In the genomic region with DNA sequence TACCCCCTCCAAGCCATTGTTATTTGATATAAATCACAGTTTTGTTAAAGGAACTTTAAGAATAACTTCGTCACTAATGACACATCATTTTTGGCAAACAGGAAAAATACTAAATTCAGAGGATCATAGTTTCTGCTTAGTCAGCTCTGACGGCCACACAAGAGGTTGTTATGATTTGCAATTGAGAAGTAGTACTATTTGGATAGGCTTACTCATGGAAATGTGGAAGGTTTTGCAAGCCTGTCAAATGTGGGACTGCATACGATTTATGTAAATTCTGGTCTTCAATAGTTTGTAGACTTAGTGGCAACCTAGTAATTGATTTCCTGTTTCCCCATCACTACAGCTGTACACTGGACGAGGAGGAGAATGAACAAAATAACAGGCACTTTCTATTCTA, we compare ENCODE assay signal across 13 cellular contexts.
DNase-seq lines count a peak whose midpoint lies in the region; ATAC-seq and TF ChIP-seq lines count a peak whose summit lies in the region.
"Had no signal": no experiment of that assay in that cellular context is flagged by ENCODE, and none has a peak within 500 bp of the region (broad histone marks: within the 10 kb centered on the region; RNA-seq: fewer than 3 reads in every experiment).

No MANE protein-coding gene starts in this region.

- intact Hi-C loops in adrenal gland (cut with DNase I): no loop called here

- H3K27ac ChIP-seq in adrenal gland: peak overlapping the region in 2 of 5 donors; percentile 33 to 56
- no peak overlapping the region for H3K27ac ChIP-seq in upper lobe of left lung
- H3K27ac ChIP-seq: BLaER1, Peyer's patch, sigmoid colon had no signal

- TF ChIP-seq POLR2A in adrenal gland (IDR thresholded peaks at IDR 0.05): no peak
- TF ChIP-seq POLR2A in upper lobe of left lung (IDR thresholded peaks at IDR 0.05): no peak

- 24 to 38% (median 30%) methylated on average over 4 of the region's 4 CpGs for WGBS in adrenal gland, 4 donors
- 21 to 45% methylated on average over 4 of the region's 4 CpGs for WGBS in upper lobe of left lung, 2 donors

- H3K4me3 ChIP-seq in adrenal gland (no peak overlapping the region), upper lobe of left lung (no peak overlapping the region)
- H3K4me3 ChIP-seq: BLaER1, Peyer's patch, sigmoid colon had no signal

- H3K27me3 Mint-ChIP-seq in activated naive CD4-positive, alpha-beta T cell treated with anti-CD3 and anti-CD28 coated beads, Interleukin-2, amount 10 ng/mL, durations not matched to agents 7 days and 5 days: no peaks in the 10 kb centered on the region
- H3K27me3 Mint-ChIP-seq: IgD-negative memory B cell had no signal

- DNase-seq in activated naive CD4-positive, alpha-beta T cell treated with anti-CD3 and anti-CD28 coated beads, Interleukin-2, amount 10 ng/mL, durations not matched to agents 7 days and 5 days: no peak
- no peak for DNase-seq in activated naive CD4-positive, alpha-beta T cell (lab: John Stamatoyannopoulos, UW)
- DNase-seq in adrenal gland (peak in 6 of 7 donors; percentile 20 to 60 (median 46)), hepatic stellate cell (ENCODE audit: low spot score) (peak; percentile 33), upper lobe of left lung (peak in 1 of 2 donors; percentile 39), cerebellum (ENCODE audit: low spot score) (no peak)
- DNase-seq: Peyer's patch; sigmoid colon; stimulated activated naive CD4-positive, alpha-beta T cell had no signal

- CTCF ChIA-PET in activated naive CD4-positive, alpha-beta T cell treated with anti-CD3 and anti-CD28 coated beads, Interleukin-2, amount 10 ng/mL, durations not matched to agents 7 days and 5 days (lab: Charles Lee): no interaction called here

- H3K36me3 ChIP-seq in adrenal gland (replicated peaks in 1 of 2): peaks cover 0 to 10% of the 10 kb centered on the region in 2 donors
- H3K36me3 ChIP-seq in upper lobe of left lung: peaks cover 0 to 77% (median 22%) of the 10 kb centered on the region in 4 donors

- peak overlapping the region; percentile 4 for H3K27ac Mint-ChIP-seq in activated naive CD4-positive, alpha-beta T cell treated with anti-CD3 and anti-CD28 coated beads, Interleukin-2, amount 10 ng/mL, durations not matched to agents 7 days and 5 days
- H3K27ac Mint-ChIP-seq: IgD-negative memory B cell had no signal

- H3K9me3 Mint-ChIP-seq in activated naive CD4-positive, alpha-beta T cell treated with anti-CD3 and anti-CD28 coated beads, Interleukin-2, amount 10 ng/mL, durations not matched to agents 7 days and 5 days: no peaks in the 10 kb centered on the region
- H3K9me3 Mint-ChIP-seq: IgD-negative memory B cell had no signal

- TF ChIP-seq CTCF in adrenal gland (IDR thresholded peaks at IDR 0.05): no peak
- TF ChIP-seq CTCF in upper lobe of left lung (IDR thresholded peaks at IDR 0.05): no peak

- H3K9me3 ChIP-seq in adrenal gland (replicated peaks in 1 of 3) (no peaks in the 10 kb centered on the region), upper lobe of left lung (no peaks in the 10 kb centered on the region)
- H3K9me3 ChIP-seq: BLaER1, Peyer's patch, sigmoid colon had no signal

- H3K4me1 Mint-ChIP-seq in activated naive CD4-positive, alpha-beta T cell treated with anti-CD3 and anti-CD28 coated beads, Interleukin-2, amount 10 ng/mL, durations not matched to agents 7 days and 5 days: peaks cover 7% of the 10 kb centered on the region

- H3K4me1 ChIP-seq in adrenal gland (replicated peaks in 1 of 2): peaks cover 0 to 11% of the 10 kb centered on the region in 2 donors
- H3K4me1 ChIP-seq in upper lobe of left lung: peaks cover 0 to 10% (median 0%) of the 10 kb centered on the region in 4 donors
- H3K4me1 ChIP-seq: Peyer's patch, sigmoid colon had no signal

- ATAC-seq in upper lobe of left lung (ENCODE audit: low FRiP score in 2 of 2): peak; percentile 71
- no peak for ATAC-seq in HG02885 (IDR thresholded peaks at IDR 0.05; ENCODE audit: poor library complexity, unreplicated experiment)
- ATAC-seq in HG03460 (IDR thresholded peaks at IDR 0.05; ENCODE audit: unreplicated experiment): no peak

- H3K27me3 ChIP-seq in adrenal gland: no peaks in the 10 kb centered on the region
- H3K27me3 ChIP-seq in upper lobe of left lung: no peaks in the 10 kb centered on the region
- H3K27me3 ChIP-seq: BLaER1, Peyer's patch, sigmoid colon had no signal

- TF ChIP-seq EP300 in upper lobe of left lung (IDR thresholded peaks at IDR 0.05): no peak

- H3K36me3 Mint-ChIP-seq in activated naive CD4-positive, alpha-beta T cell treated with anti-CD3 and anti-CD28 coated beads, Interleukin-2, amount 10 ng/mL, durations not matched to agents 7 days and 5 days: peaks cover 62% of the 10 kb centered on the region

- no peak overlapping the region for H3K4me3 Mint-ChIP-seq in activated naive CD4-positive, alpha-beta T cell treated with anti-CD3 and anti-CD28 coated beads, Interleukin-2, amount 10 ng/mL, durations not matched to agents 7 days and 5 days
- H3K4me3 Mint-ChIP-seq: IgD-negative memory B cell had no signal

Comparison
In these comparisons a context has a peak if more than half of its experiments do, and no peak if none do; other contexts are left out.
1. DNase-seq: peak in adrenal gland (6 of 7) and hepatic stellate cell (single experiment); none in activated naive CD4-positive, alpha-beta T cell treated with anti-CD3 and anti-CD28 coated beads, Interleukin-2, amount 10 ng/mL, durations not matched to agents 7 days and 5 days (single experiment), activated naive CD4-positive, alpha-beta T cell (0 of 4) and cerebellum (single experiment).
2. ATAC-seq: peak in upper lobe of left lung (2 of 2); none in HG02885 (single experiment) and HG03460 (single experiment).